15 cellular contexts compared by ENCODE assay signal in genomic region chr6:27297484-27297856, GRCh38. TPM values are rescaled to one million over a fixed set of nuclear protein-coding genes. Genes with fewer than 3 reads are reported as not detected.
A peak's percentile ranks its signal among the peaks of the same experiment; 100 is the strongest.
DNase-seq lines count a peak whose midpoint lies in the region; ATAC-seq and TF ChIP-seq lines count a peak whose summit lies in the region.
"Had no signal": no experiment of that assay in that cellular context is flagged by ENCODE, and none has a peak within 500 bp of the region (broad histone marks: within the 10 kb centered on the region; RNA-seq: fewer than 3 reads in every experiment).

No MANE protein-coding gene starts in this region.

- no peak for DNase-seq in H7
- DNase-seq in iPS DF 6.9 (ENCODE audit: low read depth, low spot score) = no peak
- no peak for DNase-seq in HAP-1 (ENCODE audit: low spot score in 2 of 2)
- DNase-seq in erythroblast (lab: John Stamatoyannopoulos, UW) = no peak
- DNase-seq in EL = no peak
- DNase-seq: aorta, C1 segment of cervical spinal cord, NCI-H1930, small intestine, T-cell, uterus had no signal

- H3K36me3 Mint-ChIP-seq in activated naive CD8-positive, alpha-beta T cell = peaks cover 6% of the 10 kb centered on the region

- TF ChIP-seq CTCF in 22Rv1 (IDR thresholded peaks at IDR 0.05) = no peak

- H3K27me3 ChIP-seq in H7 (ENCODE audit: control insufficient read depth, insufficient read depth, low read length) (no peaks in the 10 kb centered on the region; the same call in none of the 2 replicates), iPS DF 6.9 (ENCODE audit: control insufficient read depth, insufficient read depth, low read length) (no peaks in the 10 kb centered on the region), HAP-1 (ENCODE audit: low read depth) (no peaks in the 10 kb centered on the region)

- H3K4me1 ChIP-seq in iPS DF 6.9 (ENCODE audit: control insufficient read depth, insufficient read depth, low read length) = peaks cover 2% of the 10 kb centered on the region; the same call in 1 of the 2 replicates
- peaks cover 4% of the 10 kb centered on the region; the same call in 1 of the 2 replicates for H3K4me1 ChIP-seq in HAP-1
- H3K4me1 ChIP-seq: uterus had no signal

- H3K36me3 ChIP-seq in H7 (replicated peaks; ENCODE audit: control insufficient read depth, insufficient read depth, low read length) (no peaks in the 10 kb centered on the region), iPS DF 6.9 (ENCODE audit: control insufficient read depth, insufficient read depth, low read length) (no peaks in the 10 kb centered on the region), HAP-1 (replicated peaks) (no peaks in the 10 kb centered on the region)
- H3K36me3 ChIP-seq: uterus had no signal

- WGBS in iPS DF 6.9 (ENCODE audit: insufficient coverage, insufficient read length) = no CpG with 5 or more reads among the region's 7 CpGs

- no peak for ATAC-seq in HG03520 (IDR thresholded peaks at IDR 0.05; ENCODE audit: unreplicated experiment)
- ATAC-seq: T-cell had no signal

- H3K27ac ChIP-seq in 22Rv1 (peak overlapping the region; percentile 77), iPS DF 6.9 (ENCODE audit: low read length) (no peak overlapping the region)
- H3K27ac ChIP-seq: uterus had no signal

- peaks cover 15% of the 10 kb centered on the region for H3K9me3 Mint-ChIP-seq in activated naive CD8-positive, alpha-beta T cell (ENCODE audit: low read depth)

- no peak for TF ChIP-seq POLR2A in erythroblast (IDR thresholded peaks at IDR 0.05; ENCODE audit: low read length)

- peaks cover 62% of the 10 kb centered on the region for H3K27me3 Mint-ChIP-seq in activated naive CD8-positive, alpha-beta T cell

- in situ Hi-C loops in HAP-1 (cut with MboI; ENCODE audit: low sequenced_read_pairs) = no loop called here

- H3K9me3 ChIP-seq in iPS DF 6.9 (ENCODE audit: control insufficient read depth, insufficient read depth, low read length) (no peaks in the 10 kb centered on the region), HAP-1 (no peaks in the 10 kb centered on the region)
- H3K9me3 ChIP-seq: uterus had no signal

- peak overlapping the region; percentile 69 for H3K27ac Mint-ChIP-seq in activated naive CD8-positive, alpha-beta T cell

- H3K4me3 Mint-ChIP-seq in activated naive CD8-positive, alpha-beta T cell = peak overlapping the region; percentile 17
- H3K4me3 Mint-ChIP-seq: T-cell had no signal

- H3K4me3 ChIP-seq in H7 (ENCODE audit: insufficient read depth, low read depth, low read length) (peak overlapping the region; percentile 56), iPS DF 6.9 (ENCODE audit: low read length) (peak overlapping the region; percentile 37; the same call in 1 of the 2 replicates), HAP-1 (no peak overlapping the region)
- H3K4me3 ChIP-seq: uterus had no signal

- H3K4me1 Mint-ChIP-seq in activated naive CD8-positive, alpha-beta T cell (ENCODE audit: low read depth) = no peaks in the 10 kb centered on the region

RNA-seq across cellular contexts. Expression of gene POM121L2, which starts 14.6 kb away (rescaled TPM):
- total RNA-seq in H7 (2014; rRNA removed; shearing (Covaris generic)) = 0.03 TPM in 1 of 2 replicates, not detected in the other
- total RNA-seq: aorta, myocyte, T-cell, uterus had no signal

RNA-seq across cellular contexts. Expression of gene PRSS16, which starts 50.0 kb away (rescaled TPM):
- total RNA-seq in H7 (2014; rRNA removed; shearing (Covaris generic)) = 5.0 and 5.2 TPM in 2 replicates
- total RNA-seq: myocyte had no signal
